22 cellular contexts compared by ENCODE assay signal in genomic region chr6:126824226-126824625, GRCh38.
"Had no signal": no experiment of that assay in that cellular context is flagged by ENCODE, and none has a peak within 500 bp of the region (broad histone marks: within the 10 kb centered on the region; RNA-seq: fewer than 3 reads in every experiment).

No MANE protein-coding gene starts in this region.

- H3K9me3 Mint-ChIP-seq: activated CD4-positive, alpha-beta memory T cell treated with anti-CD3 and anti-CD28 coated beads, Interleukin-2, amount 10 ng/mL, durations not matched to agents 7 days and 5 days; activated naive CD4-positive, alpha-beta T cell treated with anti-CD3 and anti-CD28 coated beads, Interleukin-2, amount 50 U/mL, for 24 hours; activated T-cell treated with anti-CD3 and anti-CD28 coated beads, Interleukin-2, amount 50 U/mL, for 24 hours; natural killer cell treated with Interleukin-12 subunit alpha and Interleukin-12 subunit beta and Interleukin-15 and Interleukin-18, amount 100 ng/mL, for 72 hours; T-helper 1 cell treated with Interleukin-12 subunit alpha and Interleukin-12 subunit beta and Interleukin-4 antibody, amounts not matched to agents 30 μg/mL and 1 μg/mL, for 36 hours had no signal

- H3K27me3 Mint-ChIP-seq: activated CD4-positive, alpha-beta memory T cell treated with anti-CD3 and anti-CD28 coated beads, Interleukin-2, amount 10 ng/mL, durations not matched to agents 7 days and 5 days; activated naive CD4-positive, alpha-beta T cell treated with anti-CD3 and anti-CD28 coated beads, Interleukin-2, amount 50 U/mL, for 24 hours; activated T-cell treated with anti-CD3 and anti-CD28 coated beads, Interleukin-2, amount 50 U/mL, for 24 hours; natural killer cell treated with Interleukin-12 subunit alpha and Interleukin-12 subunit beta and Interleukin-15 and Interleukin-18, amount 100 ng/mL, for 72 hours; progenitor cell of endocrine pancreas had no signal

- DNase-seq: activated CD4-positive, alpha-beta memory T cell treated with anti-CD3 and anti-CD28 coated beads, Interleukin-2, amount 10 ng/mL, durations not matched to agents 7 days and 5 days; activated CD4-positive, alpha-beta T cell treated with anti-CD3 and anti-CD28 coated beads for 4 hours; activated effector memory CD4-positive, alpha-beta T cell treated with Interleukin-2 at 50 U/mL for 16 hours; activated T-cell treated with anti-CD3 and anti-CD28 coated beads, Interleukin-2, amount 50 U/mL, for 24 hours; amygdala; cerebellar nuclear complex; islet precursor cell; occipital lobe; right cardiac atrium; stimulated activated CD4-positive, alpha-beta T cell treated with anti-CD3 and anti-CD28 coated beads, Interleukin-4, amount 100 ng/mL, for 4 hours; stimulated activated CD8-positive, alpha-beta memory T cell treated with anti-CD3 and anti-CD28 coated beads, Interleukin-4, amount 100 ng/mL, for 48 hours; stimulated activated naive CD4-positive, alpha-beta T cell treated with Interleukin-2 at 50 U/mL for 16 hours; transverse colon; WERI-Rb-1 had no signal

- ATAC-seq: gastroesophageal sphincter; left lobe of liver; natural killer cell treated with Interleukin-12 subunit alpha and Interleukin-12 subunit beta and Interleukin-15 and Interleukin-18, amount 100 ng/mL, for 72 hours; right cardiac atrium had no signal

- H3K4me2 ChIP-seq: smooth muscle cell had no signal

- H3K36me3 Mint-ChIP-seq: activated naive CD4-positive, alpha-beta T cell treated with anti-CD3 and anti-CD28 coated beads, Interleukin-2, amount 50 U/mL, for 24 hours; natural killer cell treated with Interleukin-12 subunit alpha and Interleukin-12 subunit beta and Interleukin-15 and Interleukin-18, amount 100 ng/mL, for 72 hours had no signal

- H3K27me3 ChIP-seq: breast epithelium, gastroesophageal sphincter, transverse colon had no signal

- H3K4me3 ChIP-seq: breast epithelium, gastroesophageal sphincter, smooth muscle cell, transverse colon had no signal

- H3K4me1 Mint-ChIP-seq: activated CD4-positive, alpha-beta memory T cell treated with anti-CD3 and anti-CD28 coated beads, Interleukin-2, amount 10 ng/mL, durations not matched to agents 7 days and 5 days; activated naive CD4-positive, alpha-beta T cell treated with anti-CD3 and anti-CD28 coated beads, Interleukin-2, amount 50 U/mL, for 24 hours had no signal

- H3K4me3 Mint-ChIP-seq: activated CD4-positive, alpha-beta memory T cell treated with anti-CD3 and anti-CD28 coated beads, Interleukin-2, amount 10 ng/mL, durations not matched to agents 7 days and 5 days; activated naive CD4-positive, alpha-beta T cell treated with anti-CD3 and anti-CD28 coated beads, Interleukin-2, amount 50 U/mL, for 24 hours; activated T-cell treated with anti-CD3 and anti-CD28 coated beads, Interleukin-2, amount 50 U/mL, for 24 hours; natural killer cell treated with Interleukin-12 subunit alpha and Interleukin-12 subunit beta and Interleukin-15 and Interleukin-18, amount 100 ng/mL, for 72 hours; T-helper 1 cell treated with Interleukin-12 subunit alpha and Interleukin-12 subunit beta and Interleukin-4 antibody, amounts not matched to agents 30 μg/mL and 1 μg/mL, for 36 hours had no signal

- H3K4me1 ChIP-seq: breast epithelium, gastroesophageal sphincter, transverse colon had no signal

- H3K27ac Mint-ChIP-seq: activated CD4-positive, alpha-beta memory T cell treated with anti-CD3 and anti-CD28 coated beads, Interleukin-2, amount 10 ng/mL, durations not matched to agents 7 days and 5 days; activated naive CD4-positive, alpha-beta T cell treated with anti-CD3 and anti-CD28 coated beads, Interleukin-2, amount 50 U/mL, for 24 hours; activated T-cell treated with anti-CD3 and anti-CD28 coated beads, Interleukin-2, amount 50 U/mL, for 24 hours; natural killer cell treated with Interleukin-12 subunit alpha and Interleukin-12 subunit beta and Interleukin-15 and Interleukin-18, amount 100 ng/mL, for 72 hours; progenitor cell of endocrine pancreas; T-helper 1 cell treated with Interleukin-12 subunit alpha and Interleukin-12 subunit beta and Interleukin-4 antibody, amounts not matched to agents 30 μg/mL and 1 μg/mL, for 36 hours had no signal

- H3K9me3 ChIP-seq: breast epithelium, gastroesophageal sphincter, transverse colon had no signal

- H3K36me3 ChIP-seq: breast epithelium, gastroesophageal sphincter, transverse colon, WERI-Rb-1 had no signal

- H3K27ac ChIP-seq: breast epithelium, gastroesophageal sphincter, transverse colon, WERI-Rb-1 had no signal
